In the genomic region with DNA sequence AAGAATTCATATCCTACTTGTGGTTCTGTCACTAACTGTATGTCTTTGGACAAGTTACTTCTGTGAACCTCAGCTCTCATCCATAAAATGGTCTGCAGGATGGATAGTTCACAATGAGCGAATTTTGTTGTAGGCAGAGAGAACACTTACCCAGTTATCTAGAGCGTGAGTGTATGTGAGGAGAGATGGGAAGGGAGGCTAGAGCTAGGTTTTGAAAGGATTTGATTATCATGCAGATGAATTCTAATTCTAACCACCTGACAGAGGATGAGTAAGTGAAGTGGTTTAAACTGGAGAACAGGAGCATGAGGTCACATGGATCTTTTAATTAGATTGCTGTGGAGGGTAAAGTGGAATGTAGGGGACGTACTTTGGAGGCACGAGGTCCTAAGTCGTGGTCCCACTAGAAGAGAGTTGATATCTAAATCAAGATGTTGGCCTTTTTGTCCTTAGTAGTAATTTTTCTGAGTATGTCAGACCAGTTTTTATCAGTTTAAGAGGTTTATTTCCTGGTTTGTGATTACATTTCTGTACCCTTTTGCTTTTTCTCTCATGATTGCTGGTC, we compare ENCODE assay signal across 12 cellular contexts. TPM values are rescaled to one million over a fixed set of nuclear protein-coding genes. Genes with fewer than 3 reads are reported as not detected.
A peak's percentile ranks its signal among the peaks of the same experiment; 100 is the strongest.
DNase-seq lines count a peak whose midpoint lies in the region; ATAC-seq and TF ChIP-seq lines count a peak whose summit lies in the region.
"Had no signal": no experiment of that assay in that cellular context is flagged by ENCODE, and none has a peak within 500 bp of the region (broad histone marks: within the 10 kb centered on the region; RNA-seq: fewer than 3 reads in every experiment).

No MANE protein-coding gene starts in this region.

- H3K36me3 Mint-ChIP-seq in CD8-positive, alpha-beta T cell = peaks cover 10% of the 10 kb centered on the region

- peaks cover 46% of the 10 kb centered on the region for H3K4me1 ChIP-seq in CD8-positive, alpha-beta T cell (ENCODE audit: insufficient read depth, low read length)
- peaks cover 46% of the 10 kb centered on the region for H3K4me1 ChIP-seq in iPS-20b (ENCODE audit: insufficient read depth, low read length)

- H3K27me3 ChIP-seq in CD8-positive, alpha-beta T cell (ENCODE audit: insufficient read depth, low read length) = no peaks in the 10 kb centered on the region
- no peaks in the 10 kb centered on the region for H3K27me3 ChIP-seq in iPS-20b (ENCODE audit: insufficient read depth, low read length)

- peak overlapping the region; percentile 1 for H3K27ac Mint-ChIP-seq in CD8-positive, alpha-beta T cell
- H3K27ac Mint-ChIP-seq: stimulated activated naive CD8-positive, alpha-beta T cell treated with anti-CD3 and anti-CD28 coated beads, Interleukin-15, amount 100 ng/mL, for 72 hours had no signal

- H3K27me3 Mint-ChIP-seq in CD8-positive, alpha-beta T cell (ENCODE audit: low read depth) = no peaks in the 10 kb centered on the region
- H3K27me3 Mint-ChIP-seq: stimulated activated naive CD8-positive, alpha-beta T cell treated with anti-CD3 and anti-CD28 coated beads, Interleukin-15, amount 100 ng/mL, for 72 hours had no signal

- CTCF ChIA-PET in CD8-positive, alpha-beta T cell (lab: Charles Lee) = no interaction called here
- CTCF ChIA-PET in HEK293T (lab: Yijun Ruan, JAX) = interaction anchor here (1.0 kb wide), 1 partner anchor 87 kb away, joined by 3 read pairs; no protein-coding TSS in a partner anchor

- DNase-seq in CD8-positive, alpha-beta T cell = no peak
- DNase-seq in HEK293T (ENCODE audit: extremely low spot score) = no peak
- peak; percentile 63 for DNase-seq in astrocyte of the hippocampus (ENCODE audit: low read depth, low spot score)
- no peak for DNase-seq in NCI-H524 treated with DMSO at 0.1 percent for 48 hours (lab: John Stamatoyannopoulos, UW)
- DNase-seq: activated T-cell treated with anti-CD3 and anti-CD28 coated beads for 4 hours; Kasumi-1; stimulated activated naive CD8-positive, alpha-beta T cell treated with anti-CD3 and anti-CD28 coated beads, Interleukin-15, amount 100 ng/mL, for 72 hours had no signal

- no peak overlapping the region for H3K4me3 Mint-ChIP-seq in CD8-positive, alpha-beta T cell
- H3K4me3 Mint-ChIP-seq: stimulated activated naive CD8-positive, alpha-beta T cell treated with anti-CD3 and anti-CD28 coated beads, Interleukin-15, amount 100 ng/mL, for 72 hours had no signal

- H3K9me3 Mint-ChIP-seq in CD8-positive, alpha-beta T cell = no peaks in the 10 kb centered on the region
- H3K9me3 Mint-ChIP-seq: stimulated activated naive CD8-positive, alpha-beta T cell treated with anti-CD3 and anti-CD28 coated beads, Interleukin-15, amount 100 ng/mL, for 72 hours had no signal

- H3K9ac ChIP-seq in iPS-20b (ENCODE audit: low read depth, low read length) = peak overlapping the region; percentile 58; the same call in 1 of the 2 replicates

- ATAC-seq in CD8-positive, alpha-beta T cell = no peak
- ATAC-seq in HG02642 (IDR thresholded peaks at IDR 0.05; ENCODE audit: poor library complexity, unreplicated experiment) (no peak), GM21723 (IDR thresholded peaks at IDR 0.05; ENCODE audit: unreplicated experiment) (no peak), HG02610 (IDR thresholded peaks at IDR 0.05; ENCODE audit: unreplicated experiment) (no peak)
- ATAC-seq: activated CD4-positive, CD25-positive, alpha-beta regulatory T cell treated with anti-CD3 and anti-CD28 coated beads, Interleukin-2, amount 50 U/mL, for 24 hours; stimulated activated naive CD8-positive, alpha-beta T cell treated with anti-CD3 and anti-CD28 coated beads, Interleukin-15, amount 100 ng/mL, for 72 hours had no signal

- intact Hi-C loops in CD8-positive, alpha-beta T cell (cut with DNase I, micrococcal nuclease) = loop anchor here (10.0 kb wide), 2 partner anchors 297 to 1287 kb away; a partner anchor contains a TSS

- no peaks in the 10 kb centered on the region for H3K9me3 ChIP-seq in CD8-positive, alpha-beta T cell (ENCODE audit: low read length)
- no peaks in the 10 kb centered on the region for H3K9me3 ChIP-seq in iPS-20b (ENCODE audit: insufficient read depth, low read depth, low read length)

- no peak overlapping the region for H3K4me3 ChIP-seq in CD8-positive, alpha-beta T cell (ENCODE audit: low read depth, low read length)
- peak overlapping the region; percentile 59 for H3K4me3 ChIP-seq in iPS-20b (ENCODE audit: low read length)

- no peaks in the 10 kb centered on the region for H3K36me3 ChIP-seq in CD8-positive, alpha-beta T cell (ENCODE audit: insufficient read depth, low read length)
- no peaks in the 10 kb centered on the region for H3K36me3 ChIP-seq in iPS-20b (ENCODE audit: insufficient read depth, low read depth, low read length)

- POLR2A ChIA-PET in CD8-positive, alpha-beta T cell (lab: Charles Lee) = no interaction called here
- POLR2A ChIA-PET in HEK293T (lab: Yijun Ruan, JAX) = no interaction called here

- peaks cover 67% of the 10 kb centered on the region for H3K4me1 Mint-ChIP-seq in CD8-positive, alpha-beta T cell (ENCODE audit: low read depth)

- H3K27ac ChIP-seq in CD8-positive, alpha-beta T cell (ENCODE audit: low read depth, low read length) = no peak overlapping the region
- H3K27ac ChIP-seq in iPS-20b (ENCODE audit: low read length) = peak overlapping the region; percentile 75

- no peak for TF ChIP-seq CTCF in CD8-positive, alpha-beta T cell (IDR thresholded peaks at IDR 0.05)

TF ChIP-seq in HEK293T, 16 proteins besides CTCF, POLR2A, EP300 and RAD21:
- TF ChIP-seq FOXM1 (IDR thresholded peaks at IDR 0.05; ENCODE audit: borderline replicate concordance) = no peak
- 0 out of 2 replicates have a peak, but pooled peaks have one; percentile 20 for TF ChIP-seq L3MBTL2 (conservative IDR thresholded peaks at IDR 0.05)

RNA-seq across cellular contexts. Expression of a gene that starts 5.0 kb away (rescaled TPM):
- total RNA-seq in CD8-positive, alpha-beta T cell = 100 to 1,000 TPM; 106 to 107 TPM
